8 cellular contexts compared by ENCODE assay signal in the genomic region with DNA sequence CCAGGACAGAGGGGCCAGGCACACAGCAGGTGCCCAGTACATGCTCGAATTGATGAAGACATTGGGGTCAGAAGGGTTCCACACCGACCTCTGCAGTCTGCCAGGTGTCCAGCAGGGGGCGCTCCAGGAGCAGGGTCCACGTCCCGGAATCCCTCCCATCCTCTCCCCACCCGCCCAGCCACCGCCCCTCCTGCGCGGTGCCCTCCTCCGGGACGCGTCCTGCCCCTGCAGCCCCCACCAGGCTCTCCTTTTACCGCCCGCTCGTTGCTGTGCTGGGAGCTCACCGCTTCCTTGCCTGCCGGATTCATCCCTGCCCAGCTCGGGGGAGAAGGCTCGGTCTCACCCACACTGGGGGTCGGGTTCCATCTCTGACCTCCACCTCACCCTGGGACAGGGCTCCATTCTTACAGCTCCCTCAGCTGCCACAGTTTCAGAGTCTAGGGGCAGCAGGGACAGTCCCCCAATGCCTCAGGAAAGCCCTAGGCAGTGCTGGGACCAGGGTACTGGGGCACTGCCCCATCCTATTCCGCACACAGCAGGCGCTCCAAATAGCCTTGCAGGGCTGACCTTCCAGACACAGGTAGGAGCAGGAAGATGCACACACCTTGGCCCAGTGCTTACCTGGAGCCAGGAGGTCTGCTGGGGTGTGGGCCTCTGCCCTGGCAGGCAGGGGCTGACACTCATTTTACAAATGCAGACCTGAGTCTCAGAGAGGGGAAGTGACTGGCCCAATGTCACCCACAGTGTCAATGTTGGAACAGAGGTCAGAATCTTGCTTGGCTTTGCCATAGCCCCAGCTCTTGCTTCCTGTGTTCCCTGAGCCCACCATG. TPM values are rescaled to one million over a fixed set of nuclear protein-coding genes. Genes with fewer than 3 reads are reported as not detected.
DNase-seq lines count a peak whose midpoint lies in the region; ATAC-seq and TF ChIP-seq lines count a peak whose summit lies in the region.

No MANE protein-coding gene starts in this region.

- H3K9me3 ChIP-seq in Karpas-422 (ENCODE audit: low read length): no peaks in the 10 kb centered on the region
- H3K9me3 ChIP-seq in iPS-18c (ENCODE audit: control insufficient read depth, insufficient read depth, low read length): no peaks in the 10 kb centered on the region

- H3K4me3 ChIP-seq in Karpas-422 (ENCODE audit: low read length) (no peak overlapping the region; the same call in 1 of the 2 replicates), astrocyte of the spinal cord (ENCODE audit: low read depth, low read length) (no peak overlapping the region), iPS-18c (ENCODE audit: insufficient read depth, low read depth, low read length) (peak overlapping the region; percentile 44)

- H3K9ac ChIP-seq in Karpas-422 (ENCODE audit: low read length): no peak overlapping the region

- no peaks in the 10 kb centered on the region for H3K27me3 ChIP-seq in Karpas-422 (ENCODE audit: low read length)

- H3K4me2 ChIP-seq in Karpas-422 (ENCODE audit: low read depth, low read length, poor library complexity, severe bottlenecking): peak overlapping the region; percentile 28

- ATAC-seq in HG03565 (IDR thresholded peaks at IDR 0.05; ENCODE audit: unreplicated experiment): no peak

- peaks cover 27% of the 10 kb centered on the region for H3K4me1 ChIP-seq in Karpas-422 (ENCODE audit: low read length)

- H3K36me3 ChIP-seq in Karpas-422 (ENCODE audit: insufficient read depth, low read length): no peaks in the 10 kb centered on the region

- H3K27ac ChIP-seq in Karpas-422 (ENCODE audit: low read length): no peak overlapping the region

- no peaks in the 10 kb centered on the region for H3K9me2 ChIP-seq in Karpas-422 (replicated peaks; ENCODE audit: insufficient read depth, low read length)

- no peaks in the 10 kb centered on the region for H4K20me1 ChIP-seq in Karpas-422 (ENCODE audit: insufficient read depth, low read depth, low read length)

- in situ Hi-C loops in astrocyte of the spinal cord (cut with HindIII; ENCODE audit: low sequenced_read_pairs): no loop called here

- peak; percentile 36 for DNase-seq in NCI-H1436 (lab: John Stamatoyannopoulos, UW)
- no peak for DNase-seq in NCI-H1436 treated with DMSO at 0.1 percent for 48 hours (lab: John Stamatoyannopoulos, UW)
- peak; percentile 91 for DNase-seq in Karpas-422
- peak; percentile 65 for DNase-seq in T-helper 9 cell
- DNase-seq in astrocyte of the spinal cord (ENCODE audit: low read depth, low spot score): no peak
- peak; percentile 60 to 62 for DNase-seq in stimulated activated CD4-positive, alpha-beta T cell treated with anti-CD3 and anti-CD28 coated beads, Interleukin-15, amount 100 ng/mL, for 48 hours (ENCODE audit: low read depth in 2 of 2)

- no peak overlapping the region for H2AFZ ChIP-seq in Karpas-422 (ENCODE audit: low read length)

- no peaks in the 10 kb centered on the region for H3K79me2 ChIP-seq in Karpas-422 (ENCODE audit: low read length)

- peak; percentile 90 for TF ChIP-seq CTCF in astrocyte of the spinal cord (IDR thresholded peaks at IDR 0.05; ENCODE audit: low read depth, low read length)

RNA-seq across cellular contexts. Expression of gene GRIP2, which starts 31.0 kb away (rescaled TPM):
- not detected in 2 replicates for total RNA-seq in Karpas-422 (2014; rRNA removed; shearing (Covaris generic); ENCODE audit: low replicate concordance)

Comparison
In these comparisons a context has a peak if more than half of its experiments do, and no peak if none do; other contexts are left out.
1. DNase-seq: peak in NCI-H1436 (single experiment), Karpas-422 (single experiment), T-helper 9 cell (single experiment) and stimulated activated CD4-positive, alpha-beta T cell treated with anti-CD3 and anti-CD28 coated beads, Interleukin-15, amount 100 ng/mL, for 48 hours (2 of 2); none in NCI-H1436 treated with DMSO at 0.1 percent for 48 hours (single experiment) and astrocyte of the spinal cord (single experiment).